Comparison of ENCODE assay signal across 8 cellular contexts in genomic region chr1:220527279-220528048, GRCh38.
DNase-seq lines count a peak whose midpoint lies in the region; ATAC-seq and TF ChIP-seq lines count a peak whose summit lies in the region.

No MANE protein-coding gene starts in this region.

- H3K36me3 Mint-ChIP-seq in activated naive CD4-positive, alpha-beta T cell treated with anti-CD3 and anti-CD28 coated beads, Interleukin-2, amount 10 ng/mL, durations not matched to agents 7 days and 5 days = peaks cover 4% of the 10 kb centered on the region

- H3K9me3 Mint-ChIP-seq in activated naive CD4-positive, alpha-beta T cell treated with anti-CD3 and anti-CD28 coated beads, Interleukin-2, amount 10 ng/mL, durations not matched to agents 7 days and 5 days = no peaks in the 10 kb centered on the region

- DNase-seq in activated naive CD4-positive, alpha-beta T cell treated with anti-CD3 and anti-CD28 coated beads, Interleukin-2, amount 10 ng/mL, durations not matched to agents 7 days and 5 days = no peak
- DNase-seq in activated naive CD4-positive, alpha-beta T cell (lab: John Stamatoyannopoulos, UW) = no peak
- DNase-seq in NCI-H128 (lab: John Stamatoyannopoulos, UW; ENCODE audit: unreplicated experiment) (peak; percentile 32), astrocyte of the spinal cord (ENCODE audit: low read depth, low spot score) (peak; percentile 30), iPS DF 6.9 (ENCODE audit: low read depth, low spot score) (no peak), retina (peak; percentile 83)

- TF ChIP-seq CTCF in astrocyte of the spinal cord (IDR thresholded peaks at IDR 0.05; ENCODE audit: low read depth, low read length) = no peak

- H3K4me1 ChIP-seq in iPS DF 6.9 (ENCODE audit: control insufficient read depth, insufficient read depth, low read length) = no peaks in the 10 kb centered on the region; the same call in 1 of the 2 replicates

- H3K27me3 Mint-ChIP-seq in activated naive CD4-positive, alpha-beta T cell treated with anti-CD3 and anti-CD28 coated beads, Interleukin-2, amount 10 ng/mL, durations not matched to agents 7 days and 5 days = peaks cover 47% of the 10 kb centered on the region

- H3K36me3 ChIP-seq in iPS DF 6.9 (ENCODE audit: control insufficient read depth, insufficient read depth, low read length) = no peaks in the 10 kb centered on the region

- H3K4me3 ChIP-seq in astrocyte of the spinal cord (ENCODE audit: low read depth, low read length) (peak overlapping the region; percentile 65), iPS DF 6.9 (ENCODE audit: low read length) (peak overlapping the region; percentile 80; the same call in 1 of the 2 replicates)

- H3K27ac Mint-ChIP-seq in activated naive CD4-positive, alpha-beta T cell treated with anti-CD3 and anti-CD28 coated beads, Interleukin-2, amount 10 ng/mL, durations not matched to agents 7 days and 5 days = no peak overlapping the region

- CTCF ChIA-PET in activated naive CD4-positive, alpha-beta T cell treated with anti-CD3 and anti-CD28 coated beads, Interleukin-2, amount 10 ng/mL, durations not matched to agents 7 days and 5 days (lab: Charles Lee) = no interaction called here

- peaks cover 16% of the 10 kb centered on the region for H3K4me1 Mint-ChIP-seq in activated naive CD4-positive, alpha-beta T cell treated with anti-CD3 and anti-CD28 coated beads, Interleukin-2, amount 10 ng/mL, durations not matched to agents 7 days and 5 days

- ATAC-seq in GM19467 (IDR thresholded peaks at IDR 0.05; ENCODE audit: unreplicated experiment) (no peak), GM21423 (IDR thresholded peaks at IDR 0.05; ENCODE audit: unreplicated experiment) (no peak)

- no peaks in the 10 kb centered on the region for H3K9me3 ChIP-seq in iPS DF 6.9 (ENCODE audit: control insufficient read depth, insufficient read depth, low read length)

- H3K27me3 ChIP-seq in iPS DF 6.9 (ENCODE audit: control insufficient read depth, insufficient read depth, low read length) = no peaks in the 10 kb centered on the region

- WGBS in iPS DF 6.9 (ENCODE audit: insufficient coverage, insufficient read length) = no CpG with 5 or more reads among the region's 32 CpGs

- H3K4me3 Mint-ChIP-seq in activated naive CD4-positive, alpha-beta T cell treated with anti-CD3 and anti-CD28 coated beads, Interleukin-2, amount 10 ng/mL, durations not matched to agents 7 days and 5 days = peak overlapping the region; percentile 74

- in situ Hi-C loops in astrocyte of the spinal cord (cut with HindIII; ENCODE audit: low sequenced_read_pairs) = no loop called here

- H3K27ac ChIP-seq in iPS DF 6.9 (ENCODE audit: low read length) = no peak overlapping the region

Comparison
In these comparisons a context has a peak if more than half of its experiments do, and no peak if none do; other contexts are left out.
1. DNase-seq: peak in NCI-H128 (single experiment), astrocyte of the spinal cord (single experiment) and retina (single experiment); none in activated naive CD4-positive, alpha-beta T cell treated with anti-CD3 and anti-CD28 coated beads, Interleukin-2, amount 10 ng/mL, durations not matched to agents 7 days and 5 days (single experiment), activated naive CD4-positive, alpha-beta T cell (0 of 4) and iPS DF 6.9 (single experiment).